8 cellular contexts compared by ENCODE assay signal in the genomic region with DNA sequence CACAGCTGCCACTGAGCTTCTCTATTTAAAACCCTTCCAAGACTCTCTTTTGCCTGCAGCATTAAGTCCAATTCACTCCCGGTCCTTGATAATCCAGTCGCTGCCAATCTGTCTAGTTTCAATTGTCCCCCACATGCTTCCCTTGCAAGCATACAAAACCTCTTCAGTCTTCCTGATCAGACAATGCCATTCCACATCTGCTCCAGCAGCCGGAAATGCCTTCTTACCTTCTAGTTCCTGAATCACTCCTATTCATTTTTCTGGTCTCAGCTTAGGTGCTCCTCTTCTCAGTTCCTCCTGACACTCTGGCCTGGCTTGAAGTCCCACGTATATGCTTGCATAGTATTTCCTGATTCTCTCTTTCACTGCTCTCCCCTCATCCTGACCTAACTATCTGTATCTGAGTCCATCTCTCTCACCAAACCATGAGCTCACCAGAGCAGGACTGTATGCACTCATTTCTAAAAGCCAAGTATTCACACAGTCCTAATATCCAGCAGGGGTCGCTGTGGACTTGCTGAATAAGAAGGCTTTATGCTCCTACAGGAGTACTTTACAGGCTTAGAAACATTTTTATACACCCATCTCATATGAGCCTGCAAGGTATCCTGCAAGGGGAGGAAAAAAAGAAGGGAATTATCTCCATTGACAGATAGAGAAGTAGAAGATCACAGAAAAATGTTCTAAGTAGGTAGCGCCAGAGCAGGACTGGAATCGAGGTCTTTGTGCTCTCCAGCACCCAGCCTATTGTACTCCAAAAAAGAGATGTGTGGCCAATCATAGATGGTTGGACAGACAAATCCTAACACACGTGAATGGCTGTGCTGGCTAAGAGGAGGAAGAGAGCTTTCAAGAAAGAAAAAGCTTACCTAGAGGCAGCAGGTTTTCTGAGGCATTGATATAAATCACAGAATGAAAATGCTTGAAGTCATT. TPM values are rescaled to one million over a fixed set of nuclear protein-coding genes. Genes with fewer than 3 reads are reported as not detected.
DNase-seq lines count a peak whose midpoint lies in the region; ATAC-seq and TF ChIP-seq lines count a peak whose summit lies in the region.

No MANE protein-coding gene starts in this region.

- no peaks in the 10 kb centered on the region for H3K9me3 ChIP-seq in lower lobe of right lung

- intact Hi-C loops in dorsolateral prefrontal cortex (cut with DNase I), result loop anchor here (2.0 to 5.0 kb wide), 6 partner anchors 101 to 319 kb away; a partner anchor contains a TSS
- intact Hi-C loops in lower lobe of right lung (cut with DNase I), result no loop called here

- H3K4me3 ChIP-seq in dorsolateral prefrontal cortex, result no peak overlapping the region
- H3K4me3 ChIP-seq in lower lobe of right lung, result no peak overlapping the region

- peaks cover 30% of the 10 kb centered on the region for H3K36me3 ChIP-seq in lower lobe of right lung

- peak; percentile 90 to 93 for DNase-seq in NCI-H526 (lab: John Stamatoyannopoulos, UW)
- peak; percentile 57 for DNase-seq in activated CD4-positive, alpha-beta T cell treated with anti-CD3 and anti-CD28 coated beads, Interleukin-2, amount 50 U/mL, for 1 hour
- DNase-seq in dorsolateral prefrontal cortex, result peak; percentile 24 to 90 (median 58)
- peak; percentile 53 for DNase-seq in lower lobe of right lung
- DNase-seq in stimulated activated CD8-positive, alpha-beta memory T cell treated with anti-CD3 and anti-CD28 coated beads, Interleukin-12 subunit alpha, Interleukin-12 subunit beta, amount 100 ng/mL, for 24 hours (ENCODE audit: extremely low read depth), result peak; percentile 24

- TF ChIP-seq CTCF in GM12874 (IDR thresholded peaks at IDR 0.05; ENCODE audit: insufficient read depth, low read depth, low read length) (peak; percentile 72), dorsolateral prefrontal cortex (IDR thresholded peaks at IDR 0.05 in 54 of 56, conservative IDR thresholded peaks at IDR 0.05 in 2 of 56; ENCODE audit: low read depth in 1 of 56, partially characterized antibody in 56 of 56) (peak; percentile 62 to 96 (median 90)), lower lobe of right lung (IDR thresholded peaks at IDR 0.05) (peak; percentile 86)

- H3K27me3 ChIP-seq in dorsolateral prefrontal cortex (no peaks in the 10 kb centered on the region), lower lobe of right lung (ENCODE audit: low read depth) (no peaks in the 10 kb centered on the region)

- ATAC-seq in HG03442 (IDR thresholded peaks at IDR 0.05; ENCODE audit: unreplicated experiment), result peak; percentile 66
- ATAC-seq in lower lobe of right lung, result peak; percentile 87 to 91
- no peak for ATAC-seq in GM18520 (IDR thresholded peaks at IDR 0.05; ENCODE audit: unreplicated experiment)

- H3K27ac ChIP-seq in dorsolateral prefrontal cortex (peak overlapping the region in 1 of 59 donors; percentile 44), lower lobe of right lung (no peak overlapping the region)

- H3K4me1 ChIP-seq in lower lobe of right lung, result no peaks in the 10 kb centered on the region

RNA-seq across cellular contexts. Expression of a gene that starts 19.2 kb away (rescaled TPM):
- total RNA-seq in dorsolateral prefrontal cortex (10 to 100 TPM; 11.0 to 66.2 (median 28.2) TPM), lower lobe of right lung (10.0 TPM)

RNA-seq across cellular contexts. Expression of a gene that starts 19.4 kb away (rescaled TPM):
- total RNA-seq in dorsolateral prefrontal cortex (100 to 1,000 TPM in 111 of 120 experiments, 10 to 100 TPM in 9; 91.9 to 159 (median 120) TPM), lower lobe of right lung (149 TPM)

RNA-seq across cellular contexts. Expression of a gene that starts 59.0 kb away (rescaled TPM):
- total RNA-seq in dorsolateral prefrontal cortex (10 to 100 TPM; 11.4 to 30.6 (median 20.7) TPM), lower lobe of right lung (10.7 TPM)

Comparison
In these comparisons a context has a peak if more than half of its experiments do, and no peak if none do; other contexts are left out.
1. DNase-seq: peak in every context shown above with its lines; median percentile 92 in NCI-H526; 58 in dorsolateral prefrontal cortex; 57 in activated CD4-positive, alpha-beta T cell treated with anti-CD3 and anti-CD28 coated beads, Interleukin-2, amount 50 U/mL, for 1 hour; 53 in lower lobe of right lung; 24 in stimulated activated CD8-positive, alpha-beta memory T cell treated with anti-CD3 and anti-CD28 coated beads, Interleukin-12 subunit alpha, Interleukin-12 subunit beta, amount 100 ng/mL, for 24 hours.